Comparison of ENCODE assay signal across 1 cellular context in the genomic region with DNA sequence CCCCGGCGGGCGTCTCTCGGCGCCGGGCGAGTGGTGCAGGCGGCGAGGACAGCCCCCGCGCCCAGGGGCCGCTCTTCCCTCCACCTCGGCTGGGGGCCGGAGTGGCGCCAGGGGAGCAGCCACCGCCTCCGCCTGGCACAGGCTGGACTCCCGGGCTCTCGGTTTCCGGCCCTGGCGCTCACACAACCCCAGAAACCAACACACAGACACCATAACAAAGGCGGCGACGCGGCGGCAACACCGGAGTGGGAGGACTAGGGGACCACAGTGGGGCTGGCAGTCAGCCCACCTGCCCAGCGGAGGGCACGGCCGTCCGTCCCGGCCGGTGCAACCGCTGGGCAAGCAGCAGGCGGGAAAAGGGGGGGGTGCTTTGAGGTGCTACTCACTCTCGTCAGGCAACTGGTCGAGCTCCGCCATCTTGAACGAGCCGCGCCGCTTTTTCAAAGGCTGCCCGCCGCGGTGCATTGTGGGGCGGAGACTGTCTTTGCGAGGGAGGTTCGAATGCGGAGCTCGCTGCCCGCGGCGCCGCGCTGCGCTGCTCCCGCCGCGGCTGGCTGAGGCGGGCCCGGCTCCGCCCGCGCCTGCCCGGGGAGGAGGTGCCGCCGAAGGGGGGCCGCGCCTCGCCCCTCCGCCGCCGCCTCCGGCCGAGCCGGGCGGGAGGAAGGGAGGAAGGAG.
TF ChIP-seq lines count a peak whose summit lies in the region.

A gene with protein sequence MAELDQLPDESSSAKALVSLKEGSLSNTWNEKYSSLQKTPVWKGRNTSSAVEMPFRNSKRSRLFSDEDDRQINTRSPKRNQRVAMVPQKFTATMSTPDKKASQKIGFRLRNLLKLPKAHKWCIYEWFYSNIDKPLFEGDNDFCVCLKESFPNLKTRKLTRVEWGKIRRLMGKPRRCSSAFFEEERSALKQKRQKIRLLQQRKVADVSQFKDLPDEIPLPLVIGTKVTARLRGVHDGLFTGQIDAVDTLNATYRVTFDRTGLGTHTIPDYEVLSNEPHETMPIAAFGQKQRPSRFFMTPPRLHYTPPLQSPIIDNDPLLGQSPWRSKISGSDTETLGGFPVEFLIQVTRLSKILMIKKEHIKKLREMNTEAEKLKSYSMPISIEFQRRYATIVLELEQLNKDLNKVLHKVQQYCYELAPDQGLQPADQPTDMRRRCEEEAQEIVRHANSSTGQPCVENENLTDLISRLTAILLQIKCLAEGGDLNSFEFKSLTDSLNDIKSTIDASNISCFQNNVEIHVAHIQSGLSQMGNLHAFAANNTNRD (minus strand): TSS at position 442 of the 675 bp plus-strand sequence. CDS start 25 bp downstream, at position 417.

TF ChIP-seq in HepG2, 621 proteins besides CTCF, POLR2A, EP300 and RAD21 (continued from another document and continues in another):
- TF ChIP-seq, protein P1, sequence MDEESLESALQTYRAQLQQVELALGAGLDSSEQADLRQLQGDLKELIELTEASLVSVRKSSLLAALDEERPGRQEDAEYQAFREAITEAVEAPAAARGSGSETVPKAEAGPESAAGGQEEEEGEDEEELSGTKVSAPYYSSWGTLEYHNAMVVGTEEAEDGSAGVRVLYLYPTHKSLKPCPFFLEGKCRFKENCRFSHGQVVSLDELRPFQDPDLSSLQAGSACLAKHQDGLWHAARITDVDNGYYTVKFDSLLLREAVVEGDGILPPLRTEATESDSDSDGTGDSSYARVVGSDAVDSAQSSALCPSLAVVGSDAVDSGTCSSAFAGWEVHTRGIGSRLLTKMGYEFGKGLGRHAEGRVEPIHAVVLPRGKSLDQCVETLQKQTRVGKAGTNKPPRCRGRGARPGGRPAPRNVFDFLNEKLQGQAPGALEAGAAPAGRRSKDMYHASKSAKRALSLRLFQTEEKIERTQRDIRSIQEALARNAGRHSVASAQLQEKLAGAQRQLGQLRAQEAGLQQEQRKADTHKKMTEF (CRISPR knock-in tag; IDR thresholded peaks at IDR 0.05) = peak; percentile 23; the same call in 1 of the 2 replicates
- TF ChIP-seq MXI1 (IDR thresholded peaks at IDR 0.05; ENCODE audit: borderline replicate concordance, low read depth, low read length) (peak; percentile 94; the same call in 2 of the 3 replicates), ZNF543 (CRISPR knock-in tag; IDR thresholded peaks at IDR 0.05) (peak; percentile 29; the same call in 1 of the 2 replicates), AKAP8 (CRISPR knock-in tag; IDR thresholded peaks at IDR 0.05) (no peak), KLF12 (CRISPR knock-in tag; IDR thresholded peaks at IDR 0.05; ENCODE audit: borderline replicate concordance) (no peak), NONO (IDR thresholded peaks at IDR 0.05) (no peak), NONO (CRISPR knock-in tag; conservative IDR thresholded peaks at IDR 0.05) (no peak; the same call in 1 of the 2 replicates), SMAD9 (CRISPR knock-in tag; IDR thresholded peaks at IDR 0.05) (no peak), SALL1 (CRISPR knock-in tag; IDR thresholded peaks at IDR 0.05) (peak; percentile 20; the same call in 1 of the 2 replicates), SAFB2 (CRISPR knock-in tag; IDR thresholded peaks at IDR 0.05; ENCODE audit: borderline replicate concordance, low read depth) (no peak; the same call in 1 of the 2 replicates), ZNF501 (CRISPR knock-in tag; IDR thresholded peaks at IDR 0.05) (0 out of 2 replicates have a peak, but pooled peaks have one; percentile 34), ZNF83 (CRISPR knock-in tag; IDR thresholded peaks at IDR 0.05; ENCODE audit: borderline replicate concordance) (no peak), TMF1 (CRISPR knock-in tag; IDR thresholded peaks at IDR 0.05; ENCODE audit: low read depth) (peak; percentile 89), FOXP1 (IDR thresholded peaks at IDR 0.05) (no peak), FOXP1 (CRISPR knock-in tag; IDR thresholded peaks at IDR 0.05) (no peak), RFX3 (CRISPR knock-in tag; IDR thresholded peaks at IDR 0.05) (no peak), ZNF672 (CRISPR knock-in tag; IDR thresholded peaks at IDR 0.05) (no peak; the same call in 1 of the 2 replicates), ZNF562 (CRISPR knock-in tag; IDR thresholded peaks at IDR 0.05; ENCODE audit: borderline replicate concordance) (peak; percentile 76; the same call in 1 of the 2 replicates), KDM5B (CRISPR knock-in tag; IDR thresholded peaks at IDR 0.05; ENCODE audit: borderline replicate concordance) (no peak; the same call in 1 of the 2 replicates), RBM39 (IDR thresholded peaks at IDR 0.05; ENCODE audit: low read depth, low read length, poor library complexity, severe bottlenecking) (no peak)
- TF ChIP-seq, protein P2, sequence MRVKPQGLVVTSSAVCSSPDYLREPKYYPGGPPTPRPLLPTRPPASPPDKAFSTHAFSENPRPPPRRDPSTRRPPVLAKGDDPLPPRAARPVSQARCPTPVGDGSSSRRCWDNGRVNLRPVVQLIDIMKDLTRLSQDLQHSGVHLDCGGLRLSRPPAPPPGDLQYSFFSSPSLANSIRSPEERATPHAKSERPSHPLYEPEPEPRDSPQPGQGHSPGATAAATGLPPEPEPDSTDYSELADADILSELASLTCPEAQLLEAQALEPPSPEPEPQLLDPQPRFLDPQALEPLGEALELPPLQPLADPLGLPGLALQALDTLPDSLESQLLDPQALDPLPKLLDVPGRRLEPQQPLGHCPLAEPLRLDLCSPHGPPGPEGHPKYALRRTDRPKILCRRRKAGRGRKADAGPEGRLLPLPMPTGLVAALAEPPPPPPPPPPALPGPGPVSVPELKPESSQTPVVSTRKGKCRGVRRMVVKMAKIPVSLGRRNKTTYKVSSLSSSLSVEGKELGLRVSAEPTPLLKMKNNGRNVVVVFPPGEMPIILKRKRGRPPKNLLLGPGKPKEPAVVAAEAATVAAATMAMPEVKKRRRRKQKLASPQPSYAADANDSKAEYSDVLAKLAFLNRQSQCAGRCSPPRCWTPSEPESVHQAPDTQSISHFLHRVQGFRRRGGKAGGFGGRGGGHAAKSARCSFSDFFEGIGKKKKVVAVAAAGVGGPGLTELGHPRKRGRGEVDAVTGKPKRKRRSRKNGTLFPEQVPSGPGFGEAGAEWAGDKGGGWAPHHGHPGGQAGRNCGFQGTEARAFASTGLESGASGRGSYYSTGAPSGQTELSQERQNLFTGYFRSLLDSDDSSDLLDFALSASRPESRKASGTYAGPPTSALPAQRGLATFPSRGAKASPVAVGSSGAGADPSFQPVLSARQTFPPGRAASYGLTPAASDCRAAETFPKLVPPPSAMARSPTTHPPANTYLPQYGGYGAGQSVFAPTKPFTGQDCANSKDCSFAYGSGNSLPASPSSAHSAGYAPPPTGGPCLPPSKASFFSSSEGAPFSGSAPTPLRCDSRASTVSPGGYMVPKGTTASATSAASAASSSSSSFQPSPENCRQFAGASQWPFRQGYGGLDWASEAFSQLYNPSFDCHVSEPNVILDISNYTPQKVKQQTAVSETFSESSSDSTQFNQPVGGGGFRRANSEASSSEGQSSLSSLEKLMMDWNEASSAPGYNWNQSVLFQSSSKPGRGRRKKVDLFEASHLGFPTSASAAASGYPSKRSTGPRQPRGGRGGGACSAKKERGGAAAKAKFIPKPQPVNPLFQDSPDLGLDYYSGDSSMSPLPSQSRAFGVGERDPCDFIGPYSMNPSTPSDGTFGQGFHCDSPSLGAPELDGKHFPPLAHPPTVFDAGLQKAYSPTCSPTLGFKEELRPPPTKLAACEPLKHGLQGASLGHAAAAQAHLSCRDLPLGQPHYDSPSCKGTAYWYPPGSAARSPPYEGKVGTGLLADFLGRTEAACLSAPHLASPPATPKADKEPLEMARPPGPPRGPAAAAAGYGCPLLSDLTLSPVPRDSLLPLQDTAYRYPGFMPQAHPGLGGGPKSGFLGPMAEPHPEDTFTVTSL (CRISPR knock-in tag; IDR thresholded peaks at IDR 0.05; ENCODE audit: borderline replicate concordance) = no peak
- TF ChIP-seq, protein P3, sequence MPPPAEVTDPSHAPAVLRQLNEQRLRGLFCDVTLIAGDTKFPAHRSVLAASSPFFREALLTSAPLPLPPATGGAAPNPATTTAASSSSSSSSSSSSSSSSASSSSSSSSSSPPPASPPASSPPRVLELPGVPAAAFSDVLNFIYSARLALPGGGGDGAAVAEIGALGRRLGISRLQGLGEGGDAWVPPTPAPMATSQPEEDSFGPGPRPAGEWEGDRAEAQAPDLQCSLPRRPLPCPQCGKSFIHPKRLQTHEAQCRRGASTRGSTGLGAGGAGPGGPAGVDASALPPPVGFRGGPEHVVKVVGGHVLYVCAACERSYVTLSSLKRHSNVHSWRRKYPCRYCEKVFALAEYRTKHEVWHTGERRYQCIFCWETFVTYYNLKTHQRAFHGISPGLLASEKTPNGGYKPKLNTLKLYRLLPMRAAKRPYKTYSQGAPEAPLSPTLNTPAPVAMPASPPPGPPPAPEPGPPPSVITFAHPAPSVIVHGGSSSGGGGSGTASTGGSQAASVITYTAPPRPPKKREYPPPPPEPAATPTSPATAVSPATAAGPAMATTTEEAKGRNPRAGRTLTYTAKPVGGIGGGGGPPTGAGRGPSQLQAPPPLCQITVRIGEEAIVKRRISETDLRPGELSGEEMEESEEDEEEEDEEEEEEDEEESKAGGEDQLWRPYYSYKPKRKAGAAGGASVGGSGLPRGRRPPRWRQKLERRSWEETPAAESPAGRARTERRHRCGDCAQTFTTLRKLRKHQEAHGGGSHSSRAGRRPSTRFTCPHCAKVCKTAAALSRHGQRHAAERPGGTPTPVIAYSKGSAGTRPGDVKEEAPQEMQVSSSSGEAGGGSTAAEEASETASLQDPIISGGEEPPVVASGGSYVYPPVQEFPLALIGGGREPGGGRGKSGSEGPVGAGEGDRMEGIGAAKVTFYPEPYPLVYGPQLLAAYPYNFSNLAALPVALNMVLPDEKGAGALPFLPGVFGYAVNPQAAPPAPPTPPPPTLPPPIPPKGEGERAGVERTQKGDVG (CRISPR knock-in tag; IDR thresholded peaks at IDR 0.05; ENCODE audit: borderline replicate concordance) = no peak
- TF ChIP-seq, protein P4, sequence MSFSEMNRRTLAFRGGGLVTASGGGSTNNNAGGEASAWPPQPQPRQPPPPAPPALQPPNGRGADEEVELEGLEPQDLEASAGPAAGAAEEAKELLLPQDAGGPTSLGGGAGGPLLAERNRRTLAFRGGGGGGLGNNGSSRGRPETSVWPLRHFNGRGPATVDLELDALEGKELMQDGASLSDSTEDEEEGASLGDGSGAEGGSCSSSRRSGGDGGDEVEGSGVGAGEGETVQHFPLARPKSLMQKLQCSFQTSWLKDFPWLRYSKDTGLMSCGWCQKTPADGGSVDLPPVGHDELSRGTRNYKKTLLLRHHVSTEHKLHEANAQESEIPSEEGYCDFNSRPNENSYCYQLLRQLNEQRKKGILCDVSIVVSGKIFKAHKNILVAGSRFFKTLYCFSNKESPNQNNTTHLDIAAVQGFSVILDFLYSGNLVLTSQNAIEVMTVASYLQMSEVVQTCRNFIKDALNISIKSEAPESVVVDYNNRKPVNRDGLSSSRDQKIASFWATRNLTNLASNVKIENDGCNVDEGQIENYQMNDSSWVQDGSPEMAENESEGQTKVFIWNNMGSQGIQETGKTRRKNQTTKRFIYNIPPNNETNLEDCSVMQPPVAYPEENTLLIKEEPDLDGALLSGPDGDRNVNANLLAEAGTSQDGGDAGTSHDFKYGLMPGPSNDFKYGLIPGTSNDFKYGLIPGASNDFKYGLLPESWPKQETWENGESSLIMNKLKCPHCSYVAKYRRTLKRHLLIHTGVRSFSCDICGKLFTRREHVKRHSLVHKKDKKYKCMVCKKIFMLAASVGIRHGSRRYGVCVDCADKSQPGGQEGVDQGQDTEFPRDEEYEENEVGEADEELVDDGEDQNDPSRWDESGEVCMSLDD (CRISPR knock-in tag; IDR thresholded peaks at IDR 0.05; ENCODE audit: borderline replicate concordance) = no peak
- TF ChIP-seq, protein P5, sequence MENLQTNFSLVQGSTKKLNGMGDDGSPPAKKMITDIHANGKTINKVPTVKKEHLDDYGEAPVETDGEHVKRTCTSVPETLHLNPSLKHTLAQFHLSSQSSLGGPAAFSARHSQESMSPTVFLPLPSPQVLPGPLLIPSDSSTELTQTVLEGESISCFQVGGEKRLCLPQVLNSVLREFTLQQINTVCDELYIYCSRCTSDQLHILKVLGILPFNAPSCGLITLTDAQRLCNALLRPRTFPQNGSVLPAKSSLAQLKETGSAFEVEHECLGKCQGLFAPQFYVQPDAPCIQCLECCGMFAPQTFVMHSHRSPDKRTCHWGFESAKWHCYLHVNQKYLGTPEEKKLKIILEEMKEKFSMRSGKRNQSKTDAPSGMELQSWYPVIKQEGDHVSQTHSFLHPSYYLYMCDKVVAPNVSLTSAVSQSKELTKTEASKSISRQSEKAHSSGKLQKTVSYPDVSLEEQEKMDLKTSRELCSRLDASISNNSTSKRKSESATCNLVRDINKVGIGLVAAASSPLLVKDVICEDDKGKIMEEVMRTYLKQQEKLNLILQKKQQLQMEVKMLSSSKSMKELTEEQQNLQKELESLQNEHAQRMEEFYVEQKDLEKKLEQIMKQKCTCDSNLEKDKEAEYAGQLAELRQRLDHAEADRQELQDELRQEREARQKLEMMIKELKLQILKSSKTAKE (CRISPR knock-in tag; IDR thresholded peaks at IDR 0.05; ENCODE audit: borderline replicate concordance) = peak; percentile 24; the same call in 1 of the 2 replicates
- TF ChIP-seq, protein P6, sequence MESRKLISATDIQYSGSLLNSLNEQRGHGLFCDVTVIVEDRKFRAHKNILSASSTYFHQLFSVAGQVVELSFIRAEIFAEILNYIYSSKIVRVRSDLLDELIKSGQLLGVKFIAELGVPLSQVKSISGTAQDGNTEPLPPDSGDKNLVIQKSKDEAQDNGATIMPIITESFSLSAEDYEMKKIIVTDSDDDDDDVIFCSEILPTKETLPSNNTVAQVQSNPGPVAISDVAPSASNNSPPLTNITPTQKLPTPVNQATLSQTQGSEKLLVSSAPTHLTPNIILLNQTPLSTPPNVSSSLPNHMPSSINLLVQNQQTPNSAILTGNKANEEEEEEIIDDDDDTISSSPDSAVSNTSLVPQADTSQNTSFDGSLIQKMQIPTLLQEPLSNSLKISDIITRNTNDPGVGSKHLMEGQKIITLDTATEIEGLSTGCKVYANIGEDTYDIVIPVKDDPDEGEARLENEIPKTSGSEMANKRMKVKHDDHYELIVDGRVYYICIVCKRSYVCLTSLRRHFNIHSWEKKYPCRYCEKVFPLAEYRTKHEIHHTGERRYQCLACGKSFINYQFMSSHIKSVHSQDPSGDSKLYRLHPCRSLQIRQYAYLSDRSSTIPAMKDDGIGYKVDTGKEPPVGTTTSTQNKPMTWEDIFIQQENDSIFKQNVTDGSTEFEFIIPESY (CRISPR knock-in tag; IDR thresholded peaks at IDR 0.05) = no peak
